8 cellular contexts compared by ENCODE assay signal in genomic region chr4:87220094-87220831, GRCh38. TPM values are rescaled to one million over a fixed set of nuclear protein-coding genes. Genes with fewer than 3 reads are reported as not detected.
A peak's percentile ranks its signal among the peaks of the same experiment; 100 is the strongest.
DNase-seq lines count a peak whose midpoint lies in the region; ATAC-seq and TF ChIP-seq lines count a peak whose summit lies in the region.

TSS of gene KLHL8 (minus strand) at chr4:87220618. CDS start at chr4:87195539, 25,079 bp downstream.

- H3K9me3 Mint-ChIP-seq in activated CD4-positive, alpha-beta T cell treated with anti-CD3 and anti-CD28 coated beads, Interleukin-2, amount 10 ng/mL, durations not matched to agents 24 days and 14 days, result no peaks in the 10 kb centered on the region

- peaks cover 9% of the 10 kb centered on the region for H3K27me3 Mint-ChIP-seq in activated CD4-positive, alpha-beta T cell treated with anti-CD3 and anti-CD28 coated beads, Interleukin-2, amount 10 ng/mL, durations not matched to agents 24 days and 14 days

- H3K36me3 Mint-ChIP-seq in activated CD4-positive, alpha-beta T cell treated with anti-CD3 and anti-CD28 coated beads, Interleukin-2, amount 10 ng/mL, durations not matched to agents 24 days and 14 days (ENCODE audit: low read depth), result peaks cover 2% of the 10 kb centered on the region

- H3K9me3 ChIP-seq in colonic mucosa, result no peaks in the 10 kb centered on the region

- intact Hi-C loops in activated CD4-positive, alpha-beta T cell treated with anti-CD3 and anti-CD28 coated beads, Interleukin-2, amount 10 ng/mL, durations not matched to agents 24 days and 14 days (cut with micrococcal nuclease), result loop anchor here (1.0 to 10.0 kb wide), 4 partner anchors 15 to 1065 kb away; partner anchors contain the start of gene PPM1K
- intact Hi-C loops in colonic mucosa (cut with DNase I), result no loop called here

- ATAC-seq in GM19025 (IDR thresholded peaks at IDR 0.05; ENCODE audit: low read depth, unreplicated experiment) (peak; percentile 93), HG03280 (IDR thresholded peaks at IDR 0.05; ENCODE audit: unreplicated experiment) (peak; percentile 93)

- H3K36me3 ChIP-seq in colonic mucosa, result no peaks in the 10 kb centered on the region

- no peaks in the 10 kb centered on the region for H3K27me3 ChIP-seq in colonic mucosa

- TF ChIP-seq CTCF in colonic mucosa (IDR thresholded peaks at IDR 0.05), result no peak

- no peaks in the 10 kb centered on the region for H3K4me1 ChIP-seq in colonic mucosa

- peak within 1 kb of the TSS; percentile 91 to 98 for H3K9ac ChIP-seq in colonic mucosa (ENCODE audit: low read depth in 2 of 2, low read length in 2 of 2)

- peak within 1 kb of the TSS; percentile 95 for H3K27ac Mint-ChIP-seq in activated CD4-positive, alpha-beta T cell treated with anti-CD3 and anti-CD28 coated beads, Interleukin-2, amount 10 ng/mL, durations not matched to agents 24 days and 14 days

- peak within 1 kb of the TSS; percentile 89 for H3K4me3 Mint-ChIP-seq in activated CD4-positive, alpha-beta T cell treated with anti-CD3 and anti-CD28 coated beads, Interleukin-2, amount 10 ng/mL, durations not matched to agents 24 days and 14 days

- DNase-seq in Ammon's horn (ENCODE audit: low spot score) (peak; percentile 86), NCI-H446 (lab: John Stamatoyannopoulos, UW) (peak; percentile 64 to 93), colonic mucosa (peak; percentile 89), left kidney (ENCODE audit: low read depth, low spot score) (peak; percentile 96)
- peak; percentile 97 for DNase-seq in activated CD4-positive, alpha-beta T cell treated with anti-CD3 and anti-CD28 coated beads, Interleukin-2, amount 10 ng/mL, durations not matched to agents 24 days and 14 days
- DNase-seq in stimulated activated CD4-positive, alpha-beta T cell treated with anti-CD3 and anti-CD28 coated beads, Interleukin-2, amount 100 ng/mL, for 4 hours (ENCODE audit: low read depth), result peak; percentile 82

- peaks cover 10% of the 10 kb centered on the region for H3K4me1 Mint-ChIP-seq in activated CD4-positive, alpha-beta T cell treated with anti-CD3 and anti-CD28 coated beads, Interleukin-2, amount 10 ng/mL, durations not matched to agents 24 days and 14 days

- peak within 1 kb of the TSS; percentile 95 for H3K27ac ChIP-seq in colonic mucosa

- peak within 1 kb of the TSS; percentile 89 for H3K4me3 ChIP-seq in colonic mucosa

RNA-seq across cellular contexts. Expression of gene KLHL8, which starts in this region (rescaled TPM):
- total RNA-seq in activated CD4-positive, alpha-beta T cell treated with anti-CD3 and anti-CD28 coated beads, Interleukin-2, amount 10 ng/mL, durations not matched to agents 24 days and 14 days, result 16.5 and 17.1 TPM in 2 replicates
- total RNA-seq in colonic mucosa, result 10 to 100 TPM; 19.5 to 19.7 TPM

Comparison
In these comparisons a context has a peak if more than half of its experiments do, and no peak if none do; other contexts are left out.
1. Peak in every context shown above with its lines: DNase-seq, ATAC-seq, H3K4me3 ChIP-seq and H3K27ac ChIP-seq.